In genomic region chr6:30816791-30817739, GRCh38 we compare ENCODE assay signal across 1 cellular context.
TF ChIP-seq lines count a peak whose summit lies in the region.

No MANE protein-coding gene starts in this region.

TF ChIP-seq in A549, 52 proteins besides CTCF, POLR2A, EP300 and RAD21 (continued from another document):
- no peak for TF ChIP-seq HES2 (IDR thresholded peaks at IDR 0.05)
- no peak for TF ChIP-seq NPAS2 (CRISPR knock-in tag; IDR thresholded peaks at IDR 0.05; ENCODE audit: borderline replicate concordance)
- TF ChIP-seq ELK1 (IDR thresholded peaks at IDR 0.05; ENCODE audit: low read depth, low read length), result no peak
- no peak for TF ChIP-seq ZNF302 (CRISPR knock-in tag; IDR thresholded peaks at IDR 0.05)
- no peak for TF ChIP-seq TFCP2L1 (CRISPR knock-in tag; IDR thresholded peaks at IDR 0.05)
- TF ChIP-seq PBX3 (IDR thresholded peaks at IDR 0.05), result no peak
- TF ChIP-seq BCL3 (IDR thresholded peaks at IDR 0.05), result no peak
- TF ChIP-seq JUN (IDR thresholded peaks at IDR 0.05), result no peak
